In genomic region chr6:29016559-29017427, GRCh38 we compare ENCODE assay signal across 8 cellular contexts. TPM values are rescaled to one million over a fixed set of nuclear protein-coding genes. Genes with fewer than 3 reads are reported as not detected.
A peak's percentile ranks its signal among the peaks of the same experiment; 100 is the strongest.
DNase-seq lines count a peak whose midpoint lies in the region; ATAC-seq, FAIRE-seq and TF ChIP-seq lines count a peak whose summit lies in the region.

No MANE protein-coding gene starts in this region.

- DNase-seq in GM12891 (ENCODE audit: insufficient read length, low spot score), result peak; percentile 51
- peak; percentile 57 for DNase-seq in NCI-H146 (lab: John Stamatoyannopoulos, UW)
- DNase-seq in T-helper 2 cell treated with Interferon-gamma antibody and Interleukin-4, amounts not matched to agents 5 μg/mL and 100 μg/mL, for 36 hours (ENCODE audit: low spot score), result peak; percentile 73
- DNase-seq in astrocyte of the cerebellum (ENCODE audit: low read depth), result peak; percentile 66
- DNase-seq in hippocampal formation (lab: John Stamatoyannopoulos, UW), result peak; percentile 24 to 64
- DNase-seq in retina, result peak; percentile 88

- H3K9me3 Mint-ChIP-seq in T-helper 2 cell treated with Interferon-gamma antibody and Interleukin-4, amounts not matched to agents 5 μg/mL and 100 μg/mL, for 36 hours, result peaks cover 6% of the 10 kb centered on the region

- peaks cover 3% of the 10 kb centered on the region for H3K36me3 Mint-ChIP-seq in T-helper 2 cell treated with Interferon-gamma antibody and Interleukin-4, amounts not matched to agents 5 μg/mL and 100 μg/mL, for 36 hours (ENCODE audit: low read depth)

- ATAC-seq in HG02798 (IDR thresholded peaks at IDR 0.05; ENCODE audit: poor library complexity, unreplicated experiment) (peak; percentile 83), HG03442 (IDR thresholded peaks at IDR 0.05; ENCODE audit: unreplicated experiment) (no peak)

- peak overlapping the region; percentile 52 for H3K4me3 ChIP-seq in astrocyte of the cerebellum (ENCODE audit: low read depth, low read length)

- peaks cover 19% of the 10 kb centered on the region for H3K4me1 Mint-ChIP-seq in T-helper 2 cell treated with Interferon-gamma antibody and Interleukin-4, amounts not matched to agents 5 μg/mL and 100 μg/mL, for 36 hours (ENCODE audit: low read depth)

- no peak for TF ChIP-seq POLR2A in GM12891 (IDR thresholded peaks at IDR 0.05; ENCODE audit: low read depth, low read length)

- peaks cover 31% of the 10 kb centered on the region for H3K27me3 Mint-ChIP-seq in T-helper 2 cell treated with Interferon-gamma antibody and Interleukin-4, amounts not matched to agents 5 μg/mL and 100 μg/mL, for 36 hours (ENCODE audit: low read depth)

- peak overlapping the region; percentile 87 for H3K27ac Mint-ChIP-seq in T-helper 2 cell treated with Interferon-gamma antibody and Interleukin-4, amounts not matched to agents 5 μg/mL and 100 μg/mL, for 36 hours

- in situ Hi-C loops in astrocyte of the cerebellum (cut with HindIII; ENCODE audit: low sequenced_read_pairs), result no loop called here

- H3K4me3 Mint-ChIP-seq in T-helper 2 cell treated with Interferon-gamma antibody and Interleukin-4, amounts not matched to agents 5 μg/mL and 100 μg/mL, for 36 hours, result peak overlapping the region; percentile 87

- peak; percentile 85 for TF ChIP-seq CTCF in astrocyte of the cerebellum (IDR thresholded peaks at IDR 0.05; ENCODE audit: low read depth, low read length, missing control alignments)

- FAIRE-seq in GM12891 (lab: Jason Lieb, UNC), result peak; percentile 97

TF ChIP-seq in GM12891, 5 proteins besides CTCF, POLR2A, EP300 and RAD21:
- TF ChIP-seq POLR2AphosphoS5 (IDR thresholded peaks at IDR 0.05; ENCODE audit: low read depth, low read length) (no peak), SPI1 (IDR thresholded peaks at IDR 0.05; ENCODE audit: low read depth, low read length) (peak; percentile 78)

RNA-seq across cellular contexts. Expression of gene ZNF311, which starts 11.7 kb away (rescaled TPM):
- polyA plus RNA-seq in GM12891 (2012; ENCODE audit: low read depth, missing spikeins), result not detected

RNA-seq across cellular contexts. Expression of gene OR2W1, which starts 28.2 kb away (rescaled TPM):
- polyA plus RNA-seq in GM12891 (2012; ENCODE audit: low read depth, missing spikeins), result not detected
